8 cellular contexts compared by ENCODE assay signal in the genomic region with DNA sequence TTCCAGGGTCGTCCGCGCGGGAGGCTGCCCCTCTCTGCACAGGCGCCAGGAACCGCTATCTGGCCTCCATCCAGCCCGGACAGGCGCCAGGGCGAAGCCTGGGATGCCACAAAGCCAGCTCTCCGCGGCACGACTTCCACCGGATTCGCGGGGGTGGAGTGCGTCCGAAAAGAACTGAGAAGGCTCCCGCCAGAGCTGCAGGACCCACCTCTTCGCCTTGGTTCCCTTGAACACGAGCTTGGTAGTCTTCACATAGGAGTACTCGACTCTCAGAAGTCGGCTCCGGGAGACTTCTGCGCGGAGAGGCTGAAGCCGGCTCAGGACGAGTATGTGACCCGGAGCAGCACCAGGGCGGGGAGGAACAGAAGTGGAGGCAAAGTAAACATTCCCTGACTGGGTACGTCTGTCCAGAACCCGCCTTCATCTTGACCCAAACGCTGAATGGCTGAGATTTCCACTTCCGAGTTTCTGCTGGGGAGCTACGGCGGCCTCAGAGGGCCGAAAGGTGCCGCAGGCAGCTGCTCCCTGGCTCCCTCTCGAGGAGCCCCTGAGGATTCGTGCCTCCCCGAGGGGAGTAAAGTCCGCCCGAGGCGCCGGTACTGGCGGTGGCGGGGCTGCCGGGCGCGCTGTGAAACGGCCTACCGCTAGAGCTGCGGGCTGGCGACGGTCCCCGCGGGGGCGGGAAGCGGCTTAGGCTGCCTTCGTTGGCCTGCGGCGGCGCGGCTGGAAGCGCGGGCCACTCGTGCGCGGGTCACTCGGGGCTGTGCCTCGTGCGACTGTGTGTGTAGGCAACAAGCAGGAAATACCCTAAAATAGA.
A peak's percentile ranks its signal among the peaks of the same experiment; 100 is the strongest.
DNase-seq lines count a peak whose midpoint lies in the region; ATAC-seq and TF ChIP-seq lines count a peak whose summit lies in the region.
"Not testable (repeated sequence)": the region's sequence is repeated elsewhere in the genome, so short reads cannot be mapped to it uniquely, and the experiment has no call there.

No MANE protein-coding gene starts in this region.

- peaks cover 71 to 79% of the 10 kb centered on the region in 2 experiments for H3K9me3 Mint-ChIP-seq in H9

- not testable (repeated sequence) for H3K9me1 ChIP-seq in IMR-90 (ENCODE audit: insufficient read depth, low read length)

- CTCF ChIA-PET in IMR-90 (lab: Yijun Ruan, JAX) = not testable (repeated sequence)

- not testable (repeated sequence) for H3K23me2 ChIP-seq in H9 (ENCODE audit: insufficient read length, low read depth, low read length, poor library complexity, severe bottlenecking)

- peak; percentile 77 for TF ChIP-seq POLR2A in IMR-90 (IDR thresholded peaks at IDR 0.05; ENCODE audit: low read depth, low read length)
- not testable (repeated sequence) for TF ChIP-seq POLR2A in sigmoid colon (IDR thresholded peaks at IDR 0.05)
- TF ChIP-seq POLR2A in transverse colon (IDR thresholded peaks at IDR 0.05) = peak; percentile 50

- H4K20me1 ChIP-seq in H9 (ENCODE audit: control insufficient read depth, insufficient read depth, insufficient read length); IMR-90 (ENCODE audit: insufficient read depth, low read length): not testable (repeated sequence)

- H3K36me3 Mint-ChIP-seq in H9 (ENCODE audit: insufficient read depth in 1 of 3, low read depth in 3 of 3) = peaks cover 8 to 13% (median 8%) of the 10 kb centered on the region in 3 experiments

- not testable (repeated sequence) for H3K4me1 ChIP-seq in H9 (ENCODE audit: insufficient read depth, low read length); IMR-90 (ENCODE audit: control insufficient read depth, insufficient read depth, low read length); iPS-20b (ENCODE audit: insufficient read depth, low read length); sigmoid colon; transverse colon

- H2AFZ ChIP-seq in H9 (ENCODE audit: low read length) = not testable (repeated sequence)
- peak overlapping the region; percentile 94 for H2AFZ ChIP-seq in IMR-90 (replicated peaks; ENCODE audit: low read length, poor library complexity)

- TF ChIP-seq CTCF in GM12875 (IDR thresholded peaks at IDR 0.05; ENCODE audit: borderline replicate concordance, insufficient read depth, low read depth, low read length) = peak; percentile 84
- TF ChIP-seq CTCF in H9 (conservative IDR thresholded peaks at IDR 0.05) = not testable (repeated sequence)
- TF ChIP-seq CTCF in IMR-90 (conservative IDR thresholded peaks at IDR 0.05; ENCODE audit: low read depth, low read length) = peak; percentile 84
- TF ChIP-seq CTCF in coronary artery (IDR thresholded peaks at IDR 0.05) = peak; percentile 21
- TF ChIP-seq CTCF in sigmoid colon (IDR thresholded peaks at IDR 0.05) = peak in 3 of 4 experiments; percentile 24 to 57 (median 40)
- TF ChIP-seq CTCF in transverse colon (IDR thresholded peaks at IDR 0.05) = peak; percentile 13 to 70 (median 57)

- no CpG with 5 or more reads among the region's 71 CpGs for WGBS in H9 (ENCODE audit: extremely low coverage, insufficient read length, low lambda C conversion rate)
- WGBS in IMR-90 (ENCODE audit: extremely low coverage in 2 of 2, insufficient read length in 1 of 2), 2 experiments = 2% methylated on average over 36 of the region's 71 CpGs; no CpG with 5 or more reads in 1 of the 2 experiments
- WGBS in sigmoid colon, 2 donors = 2 to 9% methylated on average over 71 of the region's 71 CpGs
- WGBS in transverse colon (ENCODE audit: low coverage in 1 of 2), 2 donors = 50% methylated on average over 65 of the region's 71 CpGs; no CpG with 5 or more reads in 1 of the 2 donors

- not testable (repeated sequence) for H2BK20ac ChIP-seq in H9 (ENCODE audit: low read depth, low read length, poor library complexity, severe bottlenecking); IMR-90 (ENCODE audit: low read depth, low read length)

- H3T11ph ChIP-seq in H9 (ENCODE audit: low read length) = not testable (repeated sequence)

- H2BK5ac ChIP-seq in H9 (ENCODE audit: insufficient read length, low read length) = not testable (repeated sequence)
- peak overlapping the region; percentile 77 for H2BK5ac ChIP-seq in IMR-90 (ENCODE audit: low read depth, low read length, poor library complexity, severe bottlenecking)

- not testable (repeated sequence) for H4K5ac ChIP-seq in H9 (ENCODE audit: insufficient read length, low read depth, low read length)
- H4K5ac ChIP-seq in IMR-90 (ENCODE audit: low read depth, low read length) = peak overlapping the region; percentile 52

- H3K36me3 ChIP-seq in IMR-90 (ENCODE audit: control insufficient read depth, insufficient read depth, low read length); iPS-20b (ENCODE audit: insufficient read depth, low read depth, low read length); sigmoid colon; transverse colon: not testable (repeated sequence)

- not testable (repeated sequence) for H3K9ac ChIP-seq in H9 (ENCODE audit: extremely low read depth, insufficient read length, low read length)
- H3K9ac ChIP-seq in IMR-90 (ENCODE audit: low read depth, low read length) (peak overlapping the region; percentile 85), iPS-20b (ENCODE audit: low read depth, low read length) (peak overlapping the region; percentile 89; the same call in 1 of the 2 replicates)

- H3K23ac ChIP-seq in H9 (ENCODE audit: insufficient read length, low read depth, low read length) = not testable (repeated sequence)
- peak overlapping the region; percentile 71; the same call in 1 of the 2 replicates for H3K23ac ChIP-seq in IMR-90 (ENCODE audit: low read depth, low read length)

- not testable (repeated sequence) for H3K79me2 ChIP-seq in H9 (ENCODE audit: insufficient read depth, low read length)

- H2AK5ac ChIP-seq in H9 (ENCODE audit: insufficient read length, low read length); IMR-90 (ENCODE audit: low read depth, low read length): not testable (repeated sequence)

- ATAC-seq in IMR-90 (ENCODE audit: low read depth) = peak; percentile 100

- H3K56ac ChIP-seq in H9 (ENCODE audit: insufficient read length, low read depth, low read length) = not testable (repeated sequence)
- peak overlapping the region; percentile 50; the same call in 1 of the 2 replicates for H3K56ac ChIP-seq in IMR-90 (ENCODE audit: extremely low read depth, insufficient read depth, low read length)

- TF ChIP-seq RAD21 in IMR-90 (IDR thresholded peaks at IDR 0.05; ENCODE audit: low read length) = peak; percentile 29; the same call in 1 of the 2 replicates

- not testable (repeated sequence) for H2BK15ac ChIP-seq in H9 (ENCODE audit: low read depth, low read length); IMR-90 (ENCODE audit: low read depth, low read length)

- not testable (repeated sequence) for H3K14ac ChIP-seq in H9 (ENCODE audit: insufficient read depth, low read length)
- H3K14ac ChIP-seq in IMR-90 (replicated peaks; ENCODE audit: low read depth, low read length) = peak overlapping the region; percentile 78

- BruUV-seq in IMR-90 (replicated peaks; lab: Mats Ljungman, UMichigan) = not testable (repeated sequence)

- not testable (repeated sequence) for H3K27me3 ChIP-seq in H9 (ENCODE audit: insufficient read depth, low read length); IMR-90 (ENCODE audit: control insufficient read depth, insufficient read depth, low read length); iPS-20b (ENCODE audit: insufficient read depth, low read length); sigmoid colon; transverse colon

- H3K4ac ChIP-seq in H9 (ENCODE audit: low read depth, low read length) = not testable (repeated sequence)
- peak overlapping the region; percentile 75 for H3K4ac ChIP-seq in IMR-90 (ENCODE audit: low read depth, low read length)

- not testable (repeated sequence) for H3K27ac Mint-ChIP-seq in H9

- H3K4me3 ChIP-seq in GM12875 (ENCODE audit: low read depth, low read length) = peak overlapping the region; percentile 54
- peak overlapping the region; percentile 91 for H3K4me3 ChIP-seq in IMR-90 (ENCODE audit: insufficient read depth, low read depth, low read length)
- peak overlapping the region; percentile 70 for H3K4me3 ChIP-seq in coronary artery
- peak overlapping the region; percentile 93 for H3K4me3 ChIP-seq in iPS-20b (ENCODE audit: low read length)
- H3K4me3 ChIP-seq in sigmoid colon = peak overlapping the region; percentile 49 to 74 (median 65)
- H3K4me3 ChIP-seq in transverse colon = peak overlapping the region; percentile 18 to 80 (median 65)

- H3K4me3 Mint-ChIP-seq in H9 = not testable (repeated sequence)

- not testable (repeated sequence) for H4K8ac ChIP-seq in H9 (replicated peaks; ENCODE audit: insufficient read length, low read depth, low read length)
- H4K8ac ChIP-seq in IMR-90 (ENCODE audit: low read depth in 2 of 2, low read length in 2 of 2) = peak overlapping the region; percentile 79 to 87

- H3K79me1 ChIP-seq in H9 (ENCODE audit: insufficient read depth, low read depth, low read length, poor library complexity, severe bottlenecking); IMR-90 (ENCODE audit: low read depth in 1 of 2, low read length in 2 of 2): not testable (repeated sequence)

- intact Hi-C loops in IMR-90 (cut with micrococcal nuclease); sigmoid colon (cut with DNase I); transverse colon (cut with DNase I; ENCODE audit: low total_unique reads): not testable (repeated sequence)

- dilution Hi-C loops in IMR-90 (cut with HindIII; ENCODE audit: low sequenced_read_pairs, unreplicated experiment) = not testable (repeated sequence)

- H3K9me3 ChIP-seq in H9 (ENCODE audit: control insufficient read depth, low read depth, low read length) = peaks cover 16% of the 10 kb centered on the region
- H3K9me3 ChIP-seq in IMR-90 (ENCODE audit: control insufficient read depth, insufficient read depth, low read length); iPS-20b (ENCODE audit: insufficient read depth, low read depth, low read length); sigmoid colon; transverse colon: not testable (repeated sequence)

- not testable (repeated sequence) for H3K27ac ChIP-seq in H9 (ENCODE audit: insufficient read length, low read depth, low read length); iPS-20b (ENCODE audit: low read length)
- H3K27ac ChIP-seq in IMR-90 (ENCODE audit: insufficient read depth, low read length) = peak overlapping the region; percentile 75
- peak overlapping the region; percentile 43 to 73 for H3K27ac ChIP-seq in coronary artery
- H3K27ac ChIP-seq in sigmoid colon = peak overlapping the region; percentile 51 to 87 (median 82)
- H3K27ac ChIP-seq in transverse colon = peak overlapping the region; percentile 58 to 86 (median 71)

- in situ Hi-C loops in IMR-90 (cut with MboI; ENCODE audit: low sequenced_read_pairs); transverse colon (cut with MboI; ENCODE audit: low pct_ligation_motif_present in 1 of 4, low pct_unique_long_range_greater_than_20kb in 1 of 4, low sequenced_read_pairs in 3 of 4): not testable (repeated sequence)

- peak overlapping the region; percentile 72 for H2AK9ac ChIP-seq in IMR-90 (replicated peaks; ENCODE audit: low read depth, low read length, poor library complexity)

- POLR2A ChIA-PET in IMR-90 (lab: Charles Lee; ENCODE audit: unreplicated experiment) = not testable (repeated sequence)

- H2BK120ac ChIP-seq in H9 (ENCODE audit: low read depth, low read length, poor library complexity, severe bottlenecking) = not testable (repeated sequence)
- H2BK120ac ChIP-seq in IMR-90 (ENCODE audit: low read depth, low read length) = peak overlapping the region; percentile 60

- H3K4me1 Mint-ChIP-seq in H9 = not testable (repeated sequence)

- DNase-seq in H9 (peak; percentile 74), IMR-90 (peak; percentile 92), coronary artery (ENCODE audit: low spot score) (peak; percentile 79), sigmoid colon (peak; percentile 84), transverse colon (peak; percentile 65)
- peak; percentile 44 to 62 for DNase-seq in activated CD8-positive, alpha-beta memory T cell treated with anti-CD3 and anti-CD28 coated beads for 1 hour (ENCODE audit: extremely low read depth in 1 of 2, low read depth in 1 of 2)

- not testable (repeated sequence) for H3K27me3 Mint-ChIP-seq in H9 (ENCODE audit: low read depth)

- TF ChIP-seq EP300 in sigmoid colon (IDR thresholded peaks at IDR 0.05); transverse colon (IDR thresholded peaks at IDR 0.05; ENCODE audit: low read depth): not testable (repeated sequence)

- H3K18ac ChIP-seq in H9 (ENCODE audit: insufficient read length, low read depth, low read length) = not testable (repeated sequence)
- peak overlapping the region; percentile 43; the same call in 1 of the 2 replicates for H3K18ac ChIP-seq in IMR-90 (ENCODE audit: low read depth, low read length)

- not testable (repeated sequence) for H2BK12ac ChIP-seq in H9 (ENCODE audit: insufficient read length, low read depth, low read length)

- not testable (repeated sequence) for H3K4me2 ChIP-seq in H9 (ENCODE audit: insufficient read depth, insufficient read length, low read length)
- peak overlapping the region; percentile 30 for H3K4me2 ChIP-seq in IMR-90 (ENCODE audit: low read depth, low read length)

- not testable (repeated sequence) for H4K91ac ChIP-seq in H9 (ENCODE audit: insufficient read length, low read depth, low read length)
- peak overlapping the region; percentile 52; the same call in 1 of the 2 replicates for H4K91ac ChIP-seq in IMR-90 (ENCODE audit: insufficient read depth, low read depth, low read length)
